Comparison of ENCODE assay signal across 25 cellular contexts in the genomic region with DNA sequence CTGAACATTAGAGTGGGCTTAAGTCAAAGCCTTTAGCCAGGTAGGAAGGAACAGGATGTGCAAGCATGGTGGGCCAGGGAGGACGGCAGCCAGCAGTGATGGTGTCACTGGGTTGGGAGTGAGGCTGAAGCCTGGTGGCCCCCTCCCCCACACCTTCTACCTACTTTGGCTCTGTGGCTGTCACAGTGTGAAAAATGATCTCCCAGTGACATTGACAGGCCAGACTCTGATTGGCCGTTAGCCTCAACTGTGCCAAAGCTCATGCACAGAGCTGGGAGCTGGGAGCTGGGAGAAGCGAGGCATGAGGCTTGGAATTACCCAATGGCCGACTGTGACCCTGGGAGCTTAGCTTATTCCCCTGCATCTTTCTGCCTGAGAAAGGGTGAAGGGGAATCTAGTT.
"Had no signal": no experiment of that assay in that cellular context is flagged by ENCODE, and none has a peak within 500 bp of the region (broad histone marks: within the 10 kb centered on the region; RNA-seq: fewer than 3 reads in every experiment).

No MANE protein-coding gene starts in this region.

- H3K36me3 ChIP-seq: ascending aorta, cardiac muscle cell had no signal

- ATAC-seq: activated CD8-positive, alpha-beta T cell treated with anti-CD3 and anti-CD28 coated beads for 36 hours; activated T-cell treated with anti-CD3 and anti-CD28 coated beads, Interleukin-2, amount 50 U/mL, for 72 hours; activated T-helper 17 cell treated with anti-CD3 and anti-CD28 coated beads, Interleukin-2, amount 50 U/mL, for 72 hours had no signal

- H3K9me3 ChIP-seq: ascending aorta had no signal

- H3K27me3 ChIP-seq: ascending aorta, cardiac muscle cell had no signal

- H3K4me1 ChIP-seq: ascending aorta had no signal

- DNase-seq: activated CD4-positive, alpha-beta T cell treated with anti-CD3 and anti-CD28 coated beads, Interleukin-2, amount 10 ng/mL, durations not matched to agents 24 days and 14 days; activated CD4-positive, alpha-beta T cell treated with anti-CD3 and anti-CD28 coated beads, Interleukin-2, amount 50 U/mL, for 4 hours; activated CD8-positive, alpha-beta T cell treated with anti-CD3 and anti-CD28 coated beads for 36 hours; activated effector memory CD4-positive, alpha-beta T cell treated with anti-CD3 and anti-CD28 coated beads, Interleukin-2, amount 50 U/mL, for 16 hours; activated naive CD4-positive, alpha-beta T cell treated with Interleukin-2 at 50 U/mL for 16 hours; activated naive CD8-positive, alpha-beta T cell treated with anti-CD3 and anti-CD28 coated beads, Interleukin-2, amount 10 ng/mL, durations not matched to agents 7 days and 5 days; activated T-cell treated with anti-CD3 and anti-CD28 coated beads, Interleukin-2, amount 50 U/mL, for 1 hour; activated T-cell treated with anti-CD3 and anti-CD28 coated beads, Interleukin-2, amount 50 U/mL, for 72 hours; amygdala; NCI-H1092 treated with DMSO at 0.1 percent for 48 hours; NCI-H1417; NCI-H146; NCI-H187; NCI-H2029 treated with DMSO at 0.1 percent for 48 hours; NCI-H2107; NCI-H2171; NCI-H226; NCI-H526; NCI-H748 treated with DMSO at 0.1 percent for 48 hours; Right ventricle myocardium superior; T1000 had no signal

- H3K4me3 ChIP-seq: ascending aorta, cardiac muscle cell, SK-N-MC had no signal

- H3K27ac ChIP-seq: ascending aorta, cardiac muscle cell, SK-N-MC had no signal
